ENCODE assay signal across 11 cellular contexts in the genomic region with DNA sequence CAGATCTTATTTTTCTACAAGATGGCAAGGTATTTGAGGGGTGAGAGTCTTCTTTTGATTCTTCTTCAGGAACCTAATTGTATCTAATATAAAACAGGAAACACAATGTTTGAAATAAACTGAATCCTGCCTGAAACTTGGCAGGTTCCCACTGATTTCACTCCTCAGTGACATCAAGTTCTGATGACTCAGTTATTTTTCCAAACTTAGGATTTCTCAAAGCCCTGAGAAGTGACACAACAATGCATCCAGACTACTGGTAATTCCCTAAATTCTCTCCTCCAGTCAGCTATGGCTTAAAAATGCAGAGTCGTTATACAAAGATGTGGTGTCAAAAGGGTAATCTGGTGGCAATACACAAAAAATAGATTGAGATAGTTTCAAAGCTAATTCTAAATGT.
A peak's percentile ranks its signal among the peaks of the same experiment; 100 is the strongest.
DNase-seq lines count a peak whose midpoint lies in the region; ATAC-seq and TF ChIP-seq lines count a peak whose summit lies in the region.
"Had no signal": no experiment of that assay in that cellular context is flagged by ENCODE, and none has a peak within 500 bp of the region (broad histone marks: within the 10 kb centered on the region; RNA-seq: fewer than 3 reads in every experiment).

No MANE protein-coding gene starts in this region.

- no peaks in the 10 kb centered on the region for H3K36me3 ChIP-seq in ACC112 (ENCODE audit: insufficient read depth, low read length)
- H3K36me3 ChIP-seq in liver (ENCODE audit: control insufficient read depth in 4 of 4, insufficient read depth in 3 of 4, low read depth in 1 of 4, low read length in 3 of 4): peaks cover 0 to 2% (median 0%) of the 10 kb centered on the region in 4 donors
- H3K36me3 ChIP-seq: BE2C had no signal

- no peaks in the 10 kb centered on the region for H3K9me3 ChIP-seq in liver (ENCODE audit: control insufficient read depth in 4 of 4, low read length in 3 of 4)
- H3K9me3 ChIP-seq: BE2C had no signal

- H3K4me1 ChIP-seq in ACC112 (ENCODE audit: control insufficient read depth, insufficient read depth, low read length, unreplicated experiment): peaks cover 14% of the 10 kb centered on the region
- H3K4me1 ChIP-seq in liver (ENCODE audit: control insufficient read depth in 4 of 4, insufficient read depth in 4 of 4, low read length in 3 of 4): peaks cover 4 to 32% (median 17%) of the 10 kb centered on the region in 4 donors
- H3K4me1 ChIP-seq: BE2C had no signal

- peak; percentile 14 for DNase-seq in NCI-H226
- DNase-seq in epidermal melanocyte (ENCODE audit: insufficient read length, low spot score): peak; percentile 36
- no peak for DNase-seq in activated CD4-positive, CD25-positive, alpha-beta regulatory T cell (lab: John Stamatoyannopoulos, UW)
- no peak for DNase-seq in activated effector memory CD4-positive, alpha-beta T cell treated with anti-CD3 and anti-CD28 coated beads, Interleukin-2, amount 50 U/mL, for 16 hours
- no peak for DNase-seq in retina
- DNase-seq: activated naive CD4-positive, alpha-beta T cell treated with Interleukin-2 at 50 U/mL for 16 hours; BE2C; NK-92 treated with Interleukin-12 subunit alpha and Interleukin-12 subunit beta, amount 100 ng/mL, for 24 hours had no signal

- ATAC-seq in HG03457 (IDR thresholded peaks at IDR 0.05; ENCODE audit: unreplicated experiment): no peak

- peak overlapping the region; percentile 20 for H2AFZ ChIP-seq in ACC112 (ENCODE audit: low read length, unreplicated experiment)

- TF ChIP-seq CTCF in liver (IDR thresholded peaks at IDR 0.05; ENCODE audit: low read depth, low read length, missing input control): no peak

- no peaks in the 10 kb centered on the region for H3K79me2 ChIP-seq in ACC112 (ENCODE audit: control insufficient read depth, insufficient read depth, low read length, unreplicated experiment)

- WGBS in liver: 41% methylated on average over 1 of the region's 1 CpG

- peak; percentile 25 to 26 for TF ChIP-seq RAD21 in liver (IDR thresholded peaks at IDR 0.05)

- H3K4me3 ChIP-seq in ACC112 (ENCODE audit: low read depth, low read length) (no peak overlapping the region), liver (ENCODE audit: low read depth in 1 of 3, low read length in 3 of 3) (no peak overlapping the region)

- H3K27ac ChIP-seq in ACC112 (ENCODE audit: low read depth, low read length): peak overlapping the region; percentile 38; the same call in 1 of the 2 replicates
- peak overlapping the region; percentile 83 to 88 for H3K27ac ChIP-seq in liver (ENCODE audit: low read depth in 1 of 2, low read length in 2 of 2)

- H3K27me3 ChIP-seq in ACC112 (ENCODE audit: insufficient read depth, low read length) (no peaks in the 10 kb centered on the region), liver (ENCODE audit: control insufficient read depth in 4 of 4, insufficient read depth in 4 of 4, low read length in 3 of 4) (no peaks in the 10 kb centered on the region)
- H3K27me3 ChIP-seq: BE2C had no signal

- peak overlapping the region; percentile 38 to 47 for H3K9ac ChIP-seq in liver (ENCODE audit: low read depth in 1 of 2, low read length in 2 of 2)

TF ChIP-seq in liver, 16 proteins besides CTCF, POLR2A, EP300 and RAD21:
- TF ChIP-seq HNF4G (IDR thresholded peaks at IDR 0.05): no peak
- TF ChIP-seq, protein P1, sequence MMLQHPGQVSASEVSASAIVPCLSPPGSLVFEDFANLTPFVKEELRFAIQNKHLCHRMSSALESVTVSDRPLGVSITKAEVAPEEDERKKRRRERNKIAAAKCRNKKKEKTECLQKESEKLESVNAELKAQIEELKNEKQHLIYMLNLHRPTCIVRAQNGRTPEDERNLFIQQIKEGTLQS (IDR thresholded peaks at IDR 0.05): peak; percentile 53
- no peak for TF ChIP-seq TAF1 (conservative IDR thresholded peaks at IDR 0.05)
- TF ChIP-seq, protein P2, sequence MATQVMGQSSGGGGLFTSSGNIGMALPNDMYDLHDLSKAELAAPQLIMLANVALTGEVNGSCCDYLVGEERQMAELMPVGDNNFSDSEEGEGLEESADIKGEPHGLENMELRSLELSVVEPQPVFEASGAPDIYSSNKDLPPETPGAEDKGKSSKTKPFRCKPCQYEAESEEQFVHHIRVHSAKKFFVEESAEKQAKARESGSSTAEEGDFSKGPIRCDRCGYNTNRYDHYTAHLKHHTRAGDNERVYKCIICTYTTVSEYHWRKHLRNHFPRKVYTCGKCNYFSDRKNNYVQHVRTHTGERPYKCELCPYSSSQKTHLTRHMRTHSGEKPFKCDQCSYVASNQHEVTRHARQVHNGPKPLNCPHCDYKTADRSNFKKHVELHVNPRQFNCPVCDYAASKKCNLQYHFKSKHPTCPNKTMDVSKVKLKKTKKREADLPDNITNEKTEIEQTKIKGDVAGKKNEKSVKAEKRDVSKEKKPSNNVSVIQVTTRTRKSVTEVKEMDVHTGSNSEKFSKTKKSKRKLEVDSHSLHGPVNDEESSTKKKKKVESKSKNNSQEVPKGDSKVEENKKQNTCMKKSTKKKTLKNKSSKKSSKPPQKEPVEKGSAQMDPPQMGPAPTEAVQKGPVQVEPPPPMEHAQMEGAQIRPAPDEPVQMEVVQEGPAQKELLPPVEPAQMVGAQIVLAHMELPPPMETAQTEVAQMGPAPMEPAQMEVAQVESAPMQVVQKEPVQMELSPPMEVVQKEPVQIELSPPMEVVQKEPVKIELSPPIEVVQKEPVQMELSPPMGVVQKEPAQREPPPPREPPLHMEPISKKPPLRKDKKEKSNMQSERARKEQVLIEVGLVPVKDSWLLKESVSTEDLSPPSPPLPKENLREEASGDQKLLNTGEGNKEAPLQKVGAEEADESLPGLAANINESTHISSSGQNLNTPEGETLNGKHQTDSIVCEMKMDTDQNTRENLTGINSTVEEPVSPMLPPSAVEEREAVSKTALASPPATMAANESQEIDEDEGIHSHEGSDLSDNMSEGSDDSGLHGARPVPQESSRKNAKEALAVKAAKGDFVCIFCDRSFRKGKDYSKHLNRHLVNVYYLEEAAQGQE (IDR thresholded peaks at IDR 0.05): no peak
- peak; percentile 40 to 58 for TF ChIP-seq RXRA (IDR thresholded peaks at IDR 0.05)
- no peak for TF ChIP-seq NR2F2 (IDR thresholded peaks at IDR 0.05)
- TF ChIP-seq EGR1 (IDR thresholded peaks at IDR 0.05; ENCODE audit: low read depth in 2 of 2): no peak
- TF ChIP-seq, protein P3, sequence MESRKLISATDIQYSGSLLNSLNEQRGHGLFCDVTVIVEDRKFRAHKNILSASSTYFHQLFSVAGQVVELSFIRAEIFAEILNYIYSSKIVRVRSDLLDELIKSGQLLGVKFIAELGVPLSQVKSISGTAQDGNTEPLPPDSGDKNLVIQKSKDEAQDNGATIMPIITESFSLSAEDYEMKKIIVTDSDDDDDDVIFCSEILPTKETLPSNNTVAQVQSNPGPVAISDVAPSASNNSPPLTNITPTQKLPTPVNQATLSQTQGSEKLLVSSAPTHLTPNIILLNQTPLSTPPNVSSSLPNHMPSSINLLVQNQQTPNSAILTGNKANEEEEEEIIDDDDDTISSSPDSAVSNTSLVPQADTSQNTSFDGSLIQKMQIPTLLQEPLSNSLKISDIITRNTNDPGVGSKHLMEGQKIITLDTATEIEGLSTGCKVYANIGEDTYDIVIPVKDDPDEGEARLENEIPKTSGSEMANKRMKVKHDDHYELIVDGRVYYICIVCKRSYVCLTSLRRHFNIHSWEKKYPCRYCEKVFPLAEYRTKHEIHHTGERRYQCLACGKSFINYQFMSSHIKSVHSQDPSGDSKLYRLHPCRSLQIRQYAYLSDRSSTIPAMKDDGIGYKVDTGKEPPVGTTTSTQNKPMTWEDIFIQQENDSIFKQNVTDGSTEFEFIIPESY (IDR thresholded peaks at IDR 0.05): no peak
- no peak for TF ChIP-seq FOXA2 (IDR thresholded peaks at IDR 0.05)
- TF ChIP-seq, protein P4, sequence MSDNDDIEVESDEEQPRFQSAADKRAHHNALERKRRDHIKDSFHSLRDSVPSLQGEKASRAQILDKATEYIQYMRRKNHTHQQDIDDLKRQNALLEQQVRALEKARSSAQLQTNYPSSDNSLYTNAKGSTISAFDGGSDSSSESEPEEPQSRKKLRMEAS (IDR thresholded peaks at IDR 0.05): no peak
- TF ChIP-seq GABPA (IDR thresholded peaks at IDR 0.05 in 1 of 2, conservative IDR thresholded peaks at IDR 0.05 in 1 of 2): peak in 1 of 2 donors; percentile 11
- no peak for TF ChIP-seq FOXA1 (IDR thresholded peaks at IDR 0.05)
- TF ChIP-seq SP1 (IDR thresholded peaks at IDR 0.05): peak; percentile 26
- TF ChIP-seq JUND (IDR thresholded peaks at IDR 0.05): peak; percentile 86 to 95
- TF ChIP-seq YY1 (IDR thresholded peaks at IDR 0.05): no peak
- TF ChIP-seq HNF4A (conservative IDR thresholded peaks at IDR 0.05): peak; percentile 28 to 37
TF ChIP-seq in liver: peak in this region for 6.

Comparison
In these comparisons a context has a peak if more than half of its experiments do, and no peak if none do; other contexts are left out.
1. DNase-seq: peak in NCI-H226 (single experiment) and epidermal melanocyte (single experiment); none in activated CD4-positive, CD25-positive, alpha-beta regulatory T cell (0 of 4), activated effector memory CD4-positive, alpha-beta T cell treated with anti-CD3 and anti-CD28 coated beads, Interleukin-2, amount 50 U/mL, for 16 hours (single experiment) and retina (single experiment).